In the genomic region with DNA sequence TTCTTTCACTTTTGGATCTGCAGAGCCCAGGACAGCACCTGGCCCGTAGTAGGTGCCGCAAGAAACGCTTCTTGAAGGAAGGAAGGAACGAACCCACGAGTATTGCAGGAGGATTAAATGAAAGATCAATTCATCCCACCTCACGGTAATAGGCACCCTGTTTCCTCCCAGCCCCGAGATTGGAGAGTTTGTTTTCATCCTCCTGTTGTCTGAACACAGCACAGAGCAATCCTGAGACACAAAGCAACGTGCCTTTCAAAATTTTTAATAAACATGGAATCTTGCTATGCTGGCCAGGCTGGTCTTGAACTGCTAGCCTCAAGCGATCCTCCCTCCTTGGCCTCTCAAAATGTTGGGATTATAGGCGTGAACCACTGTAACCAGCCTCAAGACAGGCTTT, we compare ENCODE assay signal across 8 cellular contexts. TPM values are rescaled to one million over a fixed set of nuclear protein-coding genes. Genes with fewer than 3 reads are reported as not detected.
A peak's percentile ranks its signal among the peaks of the same experiment; 100 is the strongest.
DNase-seq lines count a peak whose midpoint lies in the region; ATAC-seq and TF ChIP-seq lines count a peak whose summit lies in the region.
"Not testable (repeated sequence)": the region's sequence is repeated elsewhere in the genome, so short reads cannot be mapped to it uniquely, and the experiment has no call there.

No MANE protein-coding gene starts in this region.

- not testable (repeated sequence) for H3K79me2 ChIP-seq in osteoblast (ENCODE audit: insufficient read depth, low read length)

- H3K4me2 ChIP-seq in osteoblast (ENCODE audit: insufficient read depth, low read length) = not testable (repeated sequence)

- not testable (repeated sequence) for H3K27ac ChIP-seq in osteoblast (ENCODE audit: low read depth, low read length); upper lobe of right lung

- H3K27ac Mint-ChIP-seq in CD14-positive monocyte; WTC11; activated naive CD4-positive, alpha-beta T cell treated with anti-CD3 and anti-CD28 coated beads, Interleukin-2, amount 10 ng/mL, durations not matched to agents 7 days and 5 days; chondrocyte (ENCODE audit: unreplicated experiment): not testable (repeated sequence)

- not testable (repeated sequence) for H3K4me1 ChIP-seq in osteoblast (ENCODE audit: insufficient read depth, low read length); upper lobe of right lung

- not testable (repeated sequence) for H3K36me3 ChIP-seq in osteoblast (ENCODE audit: insufficient read depth, low read length); upper lobe of right lung

- H3K9me3 ChIP-seq in osteoblast (ENCODE audit: low read depth, low read length); upper lobe of right lung: not testable (repeated sequence)

- not testable (repeated sequence) for H3K9me3 Mint-ChIP-seq in CD14-positive monocyte; WTC11; activated naive CD4-positive, alpha-beta T cell treated with anti-CD3 and anti-CD28 coated beads, Interleukin-2, amount 10 ng/mL, durations not matched to agents 7 days and 5 days; chondrocyte (ENCODE audit: low read depth)

- POLR2A ChIA-PET in WTC11 (lab: Charles Lee) = not testable (repeated sequence)

- H3K4me1 Mint-ChIP-seq in CD14-positive monocyte; WTC11; activated naive CD4-positive, alpha-beta T cell treated with anti-CD3 and anti-CD28 coated beads, Interleukin-2, amount 10 ng/mL, durations not matched to agents 7 days and 5 days; chondrocyte (ENCODE audit: low read depth): not testable (repeated sequence)

- H3K27me3 Mint-ChIP-seq in CD14-positive monocyte (ENCODE audit: low read depth in 3 of 3) = peaks cover 9 to 24% (median 18%) of the 10 kb centered on the region in 3 donors
- peaks cover 11% of the 10 kb centered on the region for H3K27me3 Mint-ChIP-seq in WTC11 (ENCODE audit: low read depth)
- H3K27me3 Mint-ChIP-seq in activated naive CD4-positive, alpha-beta T cell treated with anti-CD3 and anti-CD28 coated beads, Interleukin-2, amount 10 ng/mL, durations not matched to agents 7 days and 5 days = peaks cover 24% of the 10 kb centered on the region
- H3K27me3 Mint-ChIP-seq in chondrocyte (ENCODE audit: low read depth) = peaks cover 13% of the 10 kb centered on the region

- CTCF ChIA-PET in WTC11 (lab: Charles Lee); activated naive CD4-positive, alpha-beta T cell treated with anti-CD3 and anti-CD28 coated beads, Interleukin-2, amount 10 ng/mL, durations not matched to agents 7 days and 5 days (lab: Charles Lee): not testable (repeated sequence)

- TF ChIP-seq CTCF in CD14-positive monocyte (IDR thresholded peaks at IDR 0.05); WTC11 (IDR thresholded peaks at IDR 0.05); chondrocyte (IDR thresholded peaks at IDR 0.05); osteoblast (IDR thresholded peaks at IDR 0.05; ENCODE audit: extremely low read depth, low read depth, low read length); upper lobe of right lung (IDR thresholded peaks at IDR 0.05): not testable (repeated sequence)

- H3K4me3 ChIP-seq in osteoblast (ENCODE audit: insufficient read depth, low read length); upper lobe of right lung: not testable (repeated sequence)

- intact Hi-C loops in CD14-positive monocyte (cut with micrococcal nuclease); upper lobe of right lung (cut with DNase I): not testable (repeated sequence)

- H2AFZ ChIP-seq in osteoblast (ENCODE audit: low read length) = not testable (repeated sequence)

- peak overlapping the region; percentile 48 to 77 for H3K4me3 Mint-ChIP-seq in CD14-positive monocyte
- H3K4me3 Mint-ChIP-seq in WTC11 = peak overlapping the region; percentile 38; the same call in 1 of the 2 replicates
- H3K4me3 Mint-ChIP-seq in activated naive CD4-positive, alpha-beta T cell treated with anti-CD3 and anti-CD28 coated beads, Interleukin-2, amount 10 ng/mL, durations not matched to agents 7 days and 5 days = peak overlapping the region; percentile 23
- not testable (repeated sequence) for H3K4me3 Mint-ChIP-seq in chondrocyte (ENCODE audit: unreplicated experiment)

- H3K27me3 ChIP-seq in osteoblast (ENCODE audit: insufficient read depth, low read length) = not testable (repeated sequence)
- peaks cover 11% of the 10 kb centered on the region for H3K27me3 ChIP-seq in upper lobe of right lung

- DNase-seq in CD14-positive monocyte (ENCODE audit: low spot score); WTC11 (ENCODE audit: low spot score); activated naive CD4-positive, alpha-beta T cell treated with anti-CD3 and anti-CD28 coated beads, Interleukin-2, amount 10 ng/mL, durations not matched to agents 7 days and 5 days: not testable (repeated sequence)
- peak; percentile 1 for DNase-seq in GM03348 (ENCODE audit: low spot score)
- peak; percentile 25 for DNase-seq in chondrocyte (ENCODE audit: low spot score)
- DNase-seq in mesenteric fat pad (ENCODE audit: low spot score) = peak; percentile 67
- peak; percentile 25 for DNase-seq in osteoblast (ENCODE audit: insufficient read length, low spot score, missing footprints)
- DNase-seq in upper lobe of right lung = peak; percentile 22

- H3K36me3 Mint-ChIP-seq in CD14-positive monocyte; WTC11; activated naive CD4-positive, alpha-beta T cell treated with anti-CD3 and anti-CD28 coated beads, Interleukin-2, amount 10 ng/mL, durations not matched to agents 7 days and 5 days; chondrocyte (ENCODE audit: low read depth): not testable (repeated sequence)

- ATAC-seq in WTC11, upper lobe of right lung: not testable (repeated sequence)

- not testable (repeated sequence) for H4K20me1 ChIP-seq in osteoblast (ENCODE audit: insufficient read depth, low read length)

RNA-seq across cellular contexts. Expression of a gene that starts 48.5 kb away (rescaled TPM):
- polyA plus RNA-seq in CD14-positive monocyte = 10 to 100 TPM in 1 of 2 donors, 1 to 10 TPM in 1; 7.3 to 10.7 TPM
- total RNA-seq in WTC11 (2021) = 59.4 to 76.3 TPM (median 63.4 TPM) in 3 replicates
- total RNA-seq in chondrocyte = 32.5 to 38.8 TPM (median 33.0 TPM) in 3 replicates
- total RNA-seq in mesenteric fat pad = 36.1 TPM
- total RNA-seq in osteoblast = 30.1 and 31.1 TPM in 2 replicates
- 51.2 TPM for total RNA-seq in upper lobe of right lung
